Comparison of ENCODE assay signal across 36 cellular contexts in the genomic region with DNA sequence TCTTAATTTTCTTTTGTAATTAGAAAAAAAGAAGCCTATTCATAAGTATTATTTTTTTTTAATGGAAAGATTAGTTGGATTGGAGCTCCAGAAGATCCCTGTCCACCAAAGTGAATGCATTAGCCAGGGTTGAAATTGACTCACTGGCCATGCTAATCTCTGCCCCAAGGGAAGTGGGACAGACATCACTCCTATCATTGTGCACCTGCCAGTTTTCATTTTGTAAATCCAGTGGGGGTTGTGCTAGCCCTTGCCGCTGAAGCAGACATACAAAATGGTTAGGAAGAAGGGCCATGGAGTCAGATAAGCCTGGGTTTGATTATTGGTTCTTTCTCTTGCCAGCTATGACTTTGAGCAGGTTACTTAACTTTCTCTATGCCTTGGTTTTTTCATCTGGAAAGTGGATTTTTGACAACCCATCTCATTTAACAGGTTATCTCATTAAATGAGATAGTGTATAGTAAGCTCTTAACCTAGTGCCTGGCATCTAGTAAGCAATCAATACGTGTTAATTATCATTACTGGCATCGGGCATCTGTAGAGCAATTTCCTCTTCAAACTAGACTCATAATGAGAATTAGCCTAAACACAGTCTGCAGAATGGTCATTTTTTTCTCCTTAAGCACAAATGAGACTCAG.
"Had no signal": no experiment of that assay in that cellular context is flagged by ENCODE, and none has a peak within 500 bp of the region (broad histone marks: within the 10 kb centered on the region; RNA-seq: fewer than 3 reads in every experiment).

No MANE protein-coding gene starts in this region.

- DNase-seq: activated B cell treated with CpG ODN at 0.5 μM for 24 hours; activated CD4-positive, alpha-beta memory T cell treated with anti-CD3 and anti-CD28 coated beads for 36 hours; activated CD4-positive, alpha-beta T cell treated with anti-CD3 and anti-CD28 coated beads for 4 hours; activated CD4-positive, alpha-beta T cell treated with anti-CD3 and anti-CD28 coated beads, Interleukin-2, amount 10 ng/mL, durations not matched to agents 24 days and 14 days; activated CD4-positive, alpha-beta T cell treated with anti-CD3 and anti-CD28 coated beads, Interleukin-2, amount 50 U/mL, for 1 hour; activated CD4-positive, alpha-beta T cell treated with anti-CD3 and anti-CD28 coated beads, Interleukin-2, amount 50 U/mL, for 4 hours; activated CD4-positive, CD25-positive, alpha-beta regulatory T cell treated with anti-CD3 and anti-CD28 coated beads, Interleukin-2, amount 50 U/mL, for 72 hours; activated CD8-positive, alpha-beta memory T cell treated with anti-CD3 and anti-CD28 coated beads for 24 hours; activated CD8-positive, alpha-beta memory T cell treated with anti-CD3 and anti-CD28 coated beads, Interleukin-2, amount 50 U/mL, for 4 hours; activated CD8-positive, alpha-beta T cell treated with anti-CD3 and anti-CD28 coated beads for 36 hours; activated effector memory CD4-positive, alpha-beta T cell treated with Interleukin-2 at 50 U/mL for 16 hours; activated gamma-delta T cell; activated naive CD4-positive, alpha-beta T cell treated with anti-CD3 and anti-CD28 coated beads, Interleukin-2, amount 10 ng/mL, durations not matched to agents 7 days and 5 days; activated naive CD4-positive, alpha-beta T cell treated with Interleukin-2 at 50 U/mL for 16 hours; activated naive CD8-positive, alpha-beta T cell treated with anti-CD3 and anti-CD28 coated beads, Interleukin-2, amount 10 ng/mL, durations not matched to agents 7 days and 5 days; activated naive CD8-positive, alpha-beta T cell treated with anti-CD3 and anti-CD28 coated beads, Interleukin-2, amount 50 U/mL, for 24 hours; activated T-cell treated with anti-CD3 and anti-CD28 coated beads for 4 hours; activated T-cell treated with anti-CD3 and anti-CD28 coated beads, Interleukin-2, amount 50 U/mL, for 24 hours; activated T-cell treated with anti-CD3 and anti-CD28 coated beads, Interleukin-2, amount 50 U/mL, for 48 hours; amygdala; anterior cingulate cortex; caudate nucleus; cerebellar nuclear complex; T-helper 1 cell; T-helper 2 cell; T-helper 9 cell had no signal

- H3K4me1 ChIP-seq: ascending aorta had no signal

- H3K27me3 Mint-ChIP-seq: activated B cell treated with CpG ODN at 0.5 μM for 24 hours; activated CD4-positive, alpha-beta memory T cell treated with anti-CD3 and anti-CD28 coated beads for 36 hours; activated CD4-positive, alpha-beta T cell treated with anti-CD3 and anti-CD28 coated beads, Interleukin-2, amount 10 ng/mL, durations not matched to agents 24 days and 14 days; activated CD8-positive, alpha-beta T cell treated with anti-CD3 and anti-CD28 coated beads for 36 hours; activated naive CD4-positive, alpha-beta T cell treated with anti-CD3 and anti-CD28 coated beads, Interleukin-2, amount 10 ng/mL, durations not matched to agents 7 days and 5 days; activated naive CD4-positive, alpha-beta T cell treated with anti-CD3 and anti-CD28 coated beads, Interleukin-2, amount 50 U/mL, for 24 hours; activated naive CD8-positive, alpha-beta T cell; activated naive CD8-positive, alpha-beta T cell treated with anti-CD3 and anti-CD28 coated beads, Interleukin-2, amount 10 ng/mL, durations not matched to agents 7 days and 5 days; activated naive CD8-positive, alpha-beta T cell treated with anti-CD3 and anti-CD28 coated beads, Interleukin-2, amount 50 U/mL, for 24 hours; activated T-cell treated with anti-CD3 and anti-CD28 coated beads, Interleukin-2, amount 50 U/mL, for 24 hours; central memory CD8-positive, alpha-beta T cell had no signal

- H3K4me3 Mint-ChIP-seq: activated B cell treated with CpG ODN at 0.5 μM for 24 hours; activated CD4-positive, alpha-beta memory T cell treated with anti-CD3 and anti-CD28 coated beads for 36 hours; activated CD4-positive, alpha-beta T cell treated with anti-CD3 and anti-CD28 coated beads, Interleukin-2, amount 10 ng/mL, durations not matched to agents 24 days and 14 days; activated CD8-positive, alpha-beta T cell treated with anti-CD3 and anti-CD28 coated beads for 36 hours; activated naive CD4-positive, alpha-beta T cell treated with anti-CD3 and anti-CD28 coated beads, Interleukin-2, amount 10 ng/mL, durations not matched to agents 7 days and 5 days; activated naive CD4-positive, alpha-beta T cell treated with anti-CD3 and anti-CD28 coated beads, Interleukin-2, amount 50 U/mL, for 24 hours; activated naive CD8-positive, alpha-beta T cell; activated naive CD8-positive, alpha-beta T cell treated with anti-CD3 and anti-CD28 coated beads, Interleukin-2, amount 10 ng/mL, durations not matched to agents 7 days and 5 days; activated naive CD8-positive, alpha-beta T cell treated with anti-CD3 and anti-CD28 coated beads, Interleukin-2, amount 50 U/mL, for 24 hours; activated T-cell treated with anti-CD3 and anti-CD28 coated beads, Interleukin-2, amount 50 U/mL, for 24 hours; central memory CD8-positive, alpha-beta T cell; T-helper 1 cell treated with Interleukin-12 subunit alpha and Interleukin-12 subunit beta and Interleukin-4 antibody, amounts not matched to agents 30 μg/mL and 1 μg/mL, for 36 hours; T-helper 2 cell treated with Interferon-gamma antibody and Interleukin-4, amounts not matched to agents 5 μg/mL and 100 μg/mL, for 36 hours had no signal

- H3K4me1 Mint-ChIP-seq: activated B cell treated with CpG ODN at 0.5 μM for 24 hours; activated CD4-positive, alpha-beta T cell treated with anti-CD3 and anti-CD28 coated beads, Interleukin-2, amount 10 ng/mL, durations not matched to agents 24 days and 14 days; activated naive CD4-positive, alpha-beta T cell treated with anti-CD3 and anti-CD28 coated beads, Interleukin-2, amount 10 ng/mL, durations not matched to agents 7 days and 5 days; activated naive CD4-positive, alpha-beta T cell treated with anti-CD3 and anti-CD28 coated beads, Interleukin-2, amount 50 U/mL, for 24 hours; activated naive CD8-positive, alpha-beta T cell treated with anti-CD3 and anti-CD28 coated beads, Interleukin-2, amount 10 ng/mL, durations not matched to agents 7 days and 5 days; activated naive CD8-positive, alpha-beta T cell treated with anti-CD3 and anti-CD28 coated beads, Interleukin-2, amount 50 U/mL, for 24 hours had no signal

- ATAC-seq: activated CD8-positive, alpha-beta T cell treated with anti-CD3 and anti-CD28 coated beads for 36 hours; activated naive CD8-positive, alpha-beta T cell treated with anti-CD3 and anti-CD28 coated beads, Interleukin-2, amount 50 U/mL, for 24 hours had no signal

- H3K27ac Mint-ChIP-seq: activated B cell treated with CpG ODN at 0.5 μM for 24 hours; activated CD4-positive, alpha-beta memory T cell treated with anti-CD3 and anti-CD28 coated beads for 36 hours; activated CD4-positive, alpha-beta T cell treated with anti-CD3 and anti-CD28 coated beads, Interleukin-2, amount 10 ng/mL, durations not matched to agents 24 days and 14 days; activated CD8-positive, alpha-beta T cell treated with anti-CD3 and anti-CD28 coated beads for 36 hours; activated naive CD4-positive, alpha-beta T cell treated with anti-CD3 and anti-CD28 coated beads, Interleukin-2, amount 10 ng/mL, durations not matched to agents 7 days and 5 days; activated naive CD4-positive, alpha-beta T cell treated with anti-CD3 and anti-CD28 coated beads, Interleukin-2, amount 50 U/mL, for 24 hours; activated naive CD8-positive, alpha-beta T cell; activated naive CD8-positive, alpha-beta T cell treated with anti-CD3 and anti-CD28 coated beads, Interleukin-2, amount 10 ng/mL, durations not matched to agents 7 days and 5 days; activated naive CD8-positive, alpha-beta T cell treated with anti-CD3 and anti-CD28 coated beads, Interleukin-2, amount 50 U/mL, for 24 hours; activated T-cell treated with anti-CD3 and anti-CD28 coated beads, Interleukin-2, amount 50 U/mL, for 24 hours; activated T-helper 2 cell treated with anti-CD3 and anti-CD28 coated beads, Interferon-gamma antibody, Interleukin-2, Interleukin-4, amounts not matched to agents 10 μg/mL and 5 μg/mL and 100 μg/mL, durations not matched to agents 14 hours and 24 hours and 36 hours; T-helper 1 cell treated with Interleukin-12 subunit alpha and Interleukin-12 subunit beta and Interleukin-4 antibody, amounts not matched to agents 30 μg/mL and 1 μg/mL, for 36 hours; T-helper 2 cell treated with Interferon-gamma antibody and Interleukin-4, amounts not matched to agents 5 μg/mL and 100 μg/mL, for 36 hours had no signal

- H3K9me3 ChIP-seq: ascending aorta had no signal

- H3K36me3 Mint-ChIP-seq: activated CD4-positive, alpha-beta memory T cell treated with anti-CD3 and anti-CD28 coated beads for 36 hours; activated naive CD4-positive, alpha-beta T cell treated with anti-CD3 and anti-CD28 coated beads, Interleukin-2, amount 10 ng/mL, durations not matched to agents 7 days and 5 days; activated naive CD8-positive, alpha-beta T cell treated with anti-CD3 and anti-CD28 coated beads, Interleukin-2, amount 10 ng/mL, durations not matched to agents 7 days and 5 days; brain had no signal

- H3K9me3 Mint-ChIP-seq: activated B cell treated with CpG ODN at 0.5 μM for 24 hours; activated CD4-positive, alpha-beta memory T cell treated with anti-CD3 and anti-CD28 coated beads for 36 hours; activated CD4-positive, alpha-beta T cell treated with anti-CD3 and anti-CD28 coated beads, Interleukin-2, amount 10 ng/mL, durations not matched to agents 24 days and 14 days; activated CD8-positive, alpha-beta T cell treated with anti-CD3 and anti-CD28 coated beads for 36 hours; activated naive CD4-positive, alpha-beta T cell treated with anti-CD3 and anti-CD28 coated beads, Interleukin-2, amount 10 ng/mL, durations not matched to agents 7 days and 5 days; activated naive CD4-positive, alpha-beta T cell treated with anti-CD3 and anti-CD28 coated beads, Interleukin-2, amount 50 U/mL, for 24 hours; activated naive CD8-positive, alpha-beta T cell treated with anti-CD3 and anti-CD28 coated beads, Interleukin-2, amount 10 ng/mL, durations not matched to agents 7 days and 5 days; activated naive CD8-positive, alpha-beta T cell treated with anti-CD3 and anti-CD28 coated beads, Interleukin-2, amount 50 U/mL, for 24 hours; activated T-cell treated with anti-CD3 and anti-CD28 coated beads, Interleukin-2, amount 50 U/mL, for 24 hours; activated T-helper 2 cell treated with anti-CD3 and anti-CD28 coated beads, Interferon-gamma antibody, Interleukin-2, Interleukin-4, amounts not matched to agents 10 μg/mL and 5 μg/mL and 100 μg/mL, durations not matched to agents 14 hours and 24 hours and 36 hours; central memory CD8-positive, alpha-beta T cell; T-helper 1 cell treated with Interleukin-12 subunit alpha and Interleukin-12 subunit beta and Interleukin-4 antibody, amounts not matched to agents 30 μg/mL and 1 μg/mL, for 36 hours; T-helper 2 cell treated with Interferon-gamma antibody and Interleukin-4, amounts not matched to agents 5 μg/mL and 100 μg/mL, for 36 hours had no signal

- H3K4me3 ChIP-seq: ascending aorta, cardiac muscle cell had no signal

- H3K27me3 ChIP-seq: ascending aorta, cardiac muscle cell had no signal

- H3K27ac ChIP-seq: ascending aorta, VCaP had no signal

- H3K36me3 ChIP-seq: ascending aorta, cardiac muscle cell had no signal
